In the genomic region with DNA sequence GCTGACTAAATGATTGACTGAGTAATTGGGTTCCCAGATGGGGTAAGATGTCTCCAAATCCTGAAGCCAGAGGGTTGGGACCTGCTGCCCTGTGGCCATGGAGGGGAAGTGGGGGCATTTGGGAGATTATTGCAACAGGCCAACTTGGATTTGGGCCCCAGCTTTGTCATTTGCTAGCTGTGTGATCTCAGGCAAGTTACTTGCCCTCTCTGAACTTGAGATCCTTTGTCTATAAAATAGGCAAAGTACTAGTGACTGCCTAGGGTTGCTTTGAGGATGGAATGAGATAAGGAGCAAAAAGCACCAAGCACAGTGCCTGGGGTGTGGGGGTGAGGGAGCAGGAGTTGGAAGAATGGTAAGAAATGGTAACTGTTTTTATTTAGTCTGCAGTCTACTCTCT, we compare ENCODE assay signal across 9 cellular contexts.
"Had no signal": no experiment of that assay in that cellular context is flagged by ENCODE, and none has a peak within 500 bp of the region (broad histone marks: within the 10 kb centered on the region; RNA-seq: fewer than 3 reads in every experiment).

No MANE protein-coding gene starts in this region.

- FAIRE-seq: H54 had no signal

- H3K27ac ChIP-seq: GM23248 had no signal

- H3K4me3 ChIP-seq: GM23248, GM23338, HAP-1 had no signal

- H2AFZ ChIP-seq: GM23248, GM23338 had no signal

- H3K36me3 ChIP-seq: HAP-1 had no signal

- H3K9me3 Mint-ChIP-seq: GM23338, H9, HFFc6 had no signal

- H3K4me3 Mint-ChIP-seq: GM23338, H9, HFFc6 had no signal

- H3K9ac ChIP-seq: GM23248 had no signal

- DNase-seq: GM23248, GOT3, H9, HCEC 1CT, HFFc6 had no signal

- ATAC-seq: GM23338, HCT116 had no signal

- H3K27ac Mint-ChIP-seq: GM23338, H9, HFFc6 had no signal

- H3K9me3 ChIP-seq: HAP-1 had no signal

- H3K4me2 ChIP-seq: GM23338 had no signal
